In genomic region chr1:231264642-231265041, GRCh38 we compare ENCODE assay signal across 28 cellular contexts.
"Had no signal": no experiment of that assay in that cellular context is flagged by ENCODE, and none has a peak within 500 bp of the region (broad histone marks: within the 10 kb centered on the region; RNA-seq: fewer than 3 reads in every experiment).

No MANE protein-coding gene starts in this region.

- H3K4me1 Mint-ChIP-seq: activated naive CD8-positive, alpha-beta T cell treated with anti-CD3 and anti-CD28 coated beads, Interleukin-2, amount 50 U/mL, for 24 hours; brain; central memory CD8-positive, alpha-beta T cell had no signal

- H3K27me3 Mint-ChIP-seq: activated CD8-positive, alpha-beta T cell treated with anti-CD3 and anti-CD28 coated beads for 36 hours; activated naive CD8-positive, alpha-beta T cell treated with anti-CD3 and anti-CD28 coated beads, Interleukin-2, amount 50 U/mL, for 24 hours; brain; central memory CD8-positive, alpha-beta T cell had no signal

- H3K27ac Mint-ChIP-seq: activated naive CD8-positive, alpha-beta T cell treated with anti-CD3 and anti-CD28 coated beads, Interleukin-2, amount 50 U/mL, for 24 hours; activated T-helper 1 cell treated with anti-CD3 and anti-CD28 coated beads, Interleukin-12 subunit alpha, Interleukin-12 subunit beta, Interleukin-2, Interleukin-4 antibody, amounts not matched to agents 30 ng/mL and 10 ng/mL and 1 ng/mL, durations not matched to agents 14 hours and 24 hours and 36 hours; brain; T-helper 2 cell treated with Interferon-gamma antibody and Interleukin-4, amounts not matched to agents 5 μg/mL and 100 μg/mL, for 36 hours had no signal

- H3K4me3 ChIP-seq: SK-N-MC had no signal

- FAIRE-seq: astrocyte had no signal

- DNase-seq: activated CD4-positive, alpha-beta T cell treated with anti-CD3 and anti-CD28 coated beads for 4 hours; activated CD8-positive, alpha-beta memory T cell treated with anti-CD3 and anti-CD28 coated beads, Interleukin-2, amount 50 U/mL, for 4 hours; activated CD8-positive, alpha-beta T cell treated with anti-CD3 and anti-CD28 coated beads for 36 hours; activated effector memory CD4-positive, alpha-beta T cell treated with anti-CD3 and anti-CD28 coated beads, Interleukin-2, amount 50 U/mL, for 16 hours; activated naive CD4-positive, alpha-beta T cell treated with Interleukin-2 at 50 U/mL for 16 hours; activated naive CD8-positive, alpha-beta T cell treated with anti-CD3 and anti-CD28 coated beads, Interleukin-2, amount 50 U/mL, for 24 hours; amniotic stem cell; KG1; NCI-H1048; NCI-H1417 treated with DMSO at 0.1 percent for 48 hours; NCI-H1694 treated with DMSO at 0.1 percent for 48 hours; NCI-H2029 treated with DMSO at 0.1 percent for 48 hours; NCI-H510A treated with DMSO at 0.1 percent for 48 hours; NCI-H69; NK-92 treated with Interleukin-12 subunit alpha and Interleukin-12 subunit beta, amount 100 ng/mL, for 24 hours; OCI-M1; RPMI8226; SW 1271 had no signal

- H3K27ac ChIP-seq: SK-N-MC had no signal

- ATAC-seq: activated CD4-positive, CD25-positive, alpha-beta regulatory T cell treated with anti-CD3 and anti-CD28 coated beads, Interleukin-2, amount 50 U/mL, for 24 hours; activated CD8-positive, alpha-beta T cell treated with anti-CD3 and anti-CD28 coated beads for 36 hours; activated naive CD4-positive, alpha-beta T cell treated with anti-CD3 and anti-CD28 coated beads, Interleukin-2, amount 50 U/mL, for 72 hours; activated naive CD8-positive, alpha-beta T cell treated with anti-CD3 and anti-CD28 coated beads, Interleukin-2, amount 50 U/mL, for 24 hours; Panc1; Right ventricle myocardium inferior had no signal

- H3K4me3 Mint-ChIP-seq: activated CD8-positive, alpha-beta T cell treated with anti-CD3 and anti-CD28 coated beads for 36 hours; activated naive CD8-positive, alpha-beta T cell treated with anti-CD3 and anti-CD28 coated beads, Interleukin-2, amount 50 U/mL, for 24 hours; activated T-helper 1 cell treated with anti-CD3 and anti-CD28 coated beads, Interleukin-12 subunit alpha, Interleukin-12 subunit beta, Interleukin-2, Interleukin-4 antibody, amounts not matched to agents 30 ng/mL and 10 ng/mL and 1 ng/mL, durations not matched to agents 14 hours and 24 hours and 36 hours; brain; central memory CD8-positive, alpha-beta T cell; T-helper 2 cell treated with Interferon-gamma antibody and Interleukin-4, amounts not matched to agents 5 μg/mL and 100 μg/mL, for 36 hours had no signal

- H3K9me3 Mint-ChIP-seq: activated CD8-positive, alpha-beta T cell treated with anti-CD3 and anti-CD28 coated beads for 36 hours; activated naive CD4-positive, alpha-beta T cell treated with anti-CD3 and anti-CD28 coated beads, Interleukin-2, amount 50 U/mL, for 72 hours; activated naive CD8-positive, alpha-beta T cell treated with anti-CD3 and anti-CD28 coated beads, Interleukin-2, amount 50 U/mL, for 24 hours; brain; central memory CD8-positive, alpha-beta T cell; T-helper 2 cell treated with Interferon-gamma antibody and Interleukin-4, amounts not matched to agents 5 μg/mL and 100 μg/mL, for 36 hours had no signal
